20 cellular contexts compared by ENCODE assay signal in the genomic region with DNA sequence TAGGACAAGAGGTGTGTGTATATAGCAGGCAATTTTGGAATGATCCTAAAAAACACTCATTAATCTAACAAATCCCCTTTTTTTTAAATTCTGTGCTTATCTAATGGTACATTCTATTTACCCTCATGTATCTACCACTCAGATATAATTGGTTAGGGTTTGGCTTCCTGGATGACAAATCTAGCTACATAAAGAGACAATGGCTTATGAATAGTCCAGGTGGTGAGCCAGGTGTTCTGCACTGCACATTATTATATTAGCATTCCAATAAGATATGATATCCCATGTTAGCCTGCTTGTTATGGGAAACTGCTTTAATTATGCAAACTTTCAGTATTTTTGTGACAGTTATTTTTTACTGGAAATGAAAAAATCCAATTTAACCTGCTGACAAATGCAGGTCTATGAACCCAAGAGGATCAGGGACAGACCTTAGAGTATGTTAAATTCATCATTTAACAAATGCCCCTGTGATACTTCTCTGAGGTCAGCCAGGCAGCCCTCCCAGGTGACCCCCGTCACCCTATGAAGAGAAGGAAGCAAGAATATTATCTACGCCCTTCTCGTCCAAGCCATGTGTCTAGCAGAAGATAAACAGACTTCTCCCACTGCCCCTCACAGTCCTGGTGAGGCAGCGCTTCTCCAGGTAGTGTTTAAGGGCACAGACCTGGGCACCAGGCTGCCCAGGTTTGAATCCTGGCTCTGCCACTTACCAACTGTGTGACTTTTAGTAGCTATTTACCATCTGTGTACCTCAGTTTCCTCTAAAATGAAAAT.
DNase-seq lines count a peak whose midpoint lies in the region; FAIRE-seq and TF ChIP-seq lines count a peak whose summit lies in the region.
"Had no signal": no experiment of that assay in that cellular context is flagged by ENCODE, and none has a peak within 500 bp of the region (broad histone marks: within the 10 kb centered on the region; RNA-seq: fewer than 3 reads in every experiment).

No MANE protein-coding gene starts in this region.

- H2BK120ac ChIP-seq in H9 (ENCODE audit: low read depth, low read length, poor library complexity, severe bottlenecking) = no peak overlapping the region

- no CpG with 5 or more reads among the region's 4 CpGs for WGBS in H9 (ENCODE audit: extremely low coverage, insufficient read length, low lambda C conversion rate)
- WGBS in esophagus muscularis mucosa = 90% methylated on average over 4 of the region's 4 CpGs

- H2AFZ ChIP-seq in H9 (ENCODE audit: low read length) = no peak overlapping the region

- H3K14ac ChIP-seq in H9 (ENCODE audit: insufficient read depth, low read length) = no peak overlapping the region

- no peak overlapping the region for H3K18ac ChIP-seq in H9 (ENCODE audit: insufficient read length, low read depth, low read length)

- H3K27ac Mint-ChIP-seq in H9 = peak overlapping the region in 1 of 3 experiments; percentile 85; a peak in 2 of 7 replicates
- H3K27ac Mint-ChIP-seq: activated CD4-positive, alpha-beta T cell treated with anti-CD3 and anti-CD28 coated beads, Interleukin-2, amount 10 ng/mL, durations not matched to agents 7 days and 5 days; CD8-positive, alpha-beta T cell had no signal

- no peak for TF ChIP-seq CTCF in H9 (conservative IDR thresholded peaks at IDR 0.05)
- TF ChIP-seq CTCF in RWPE1 (conservative IDR thresholded peaks at IDR 0.05; ENCODE audit: low read depth) = no peak
- TF ChIP-seq CTCF in esophagus muscularis mucosa (IDR thresholded peaks at IDR 0.05) = no peak

- DNase-seq in COLO668 (lab: John Stamatoyannopoulos, UW; ENCODE audit: unreplicated experiment) (peak; percentile 47), H9 (peak; percentile 7), NCI-H2171 treated with DMSO at 0.1 percent for 48 hours (lab: John Stamatoyannopoulos, UW) (peak; percentile 79), cerebellar cortex (ENCODE audit: low spot score) (peak; percentile 55), RWPE1 (ENCODE audit: low spot score) (no peak), esophagus muscularis mucosa (ENCODE audit: extremely low spot score) (no peak), RPMI8226 (no peak), GM19239 (ENCODE audit: insufficient read length, low spot score) (no peak)
- DNase-seq: activated CD4-positive, alpha-beta T cell treated with anti-CD3 and anti-CD28 coated beads, Interleukin-2, amount 10 ng/mL, durations not matched to agents 7 days and 5 days; activated gamma-delta T cell; effector CD4-positive, alpha-beta T cell; Kasumi-1; NCI-H1092; NCI-H526; OCI-M1; upper lobe of left lung had no signal

- H3K4me1 Mint-ChIP-seq in H9 = peaks cover 7 to 11% of the 10 kb centered on the region in 2 experiments
- H3K4me1 Mint-ChIP-seq: activated CD4-positive, alpha-beta T cell treated with anti-CD3 and anti-CD28 coated beads, Interleukin-2, amount 10 ng/mL, durations not matched to agents 7 days and 5 days had no signal

- no peak overlapping the region for H2BK12ac ChIP-seq in H9 (ENCODE audit: insufficient read length, low read depth, low read length)

- H3K27me3 ChIP-seq in H9 (ENCODE audit: insufficient read depth, low read length) (no peaks in the 10 kb centered on the region), esophagus muscularis mucosa (no peaks in the 10 kb centered on the region)
- H3K27me3 ChIP-seq: cardiac muscle cell, upper lobe of left lung had no signal

- H3K27ac ChIP-seq in H9 (ENCODE audit: insufficient read length, low read depth, low read length) (no peak overlapping the region), RWPE1 (no peak overlapping the region), esophagus muscularis mucosa (replicated peaks in 1 of 4) (no peak overlapping the region)
- H3K27ac ChIP-seq: upper lobe of left lung had no signal

- H3K4me3 ChIP-seq in esophagus muscularis mucosa = no peak overlapping the region
- H3K4me3 ChIP-seq: cardiac muscle cell, upper lobe of left lung had no signal

- no peak overlapping the region for H4K8ac ChIP-seq in H9 (replicated peaks; ENCODE audit: insufficient read length, low read depth, low read length)

- no peaks in the 10 kb centered on the region for H3K9me3 Mint-ChIP-seq in H9
- H3K9me3 Mint-ChIP-seq: activated CD4-positive, alpha-beta T cell treated with anti-CD3 and anti-CD28 coated beads, Interleukin-2, amount 10 ng/mL, durations not matched to agents 7 days and 5 days; CD8-positive, alpha-beta T cell had no signal

- no peak for TF ChIP-seq POLR2A in esophagus muscularis mucosa (IDR thresholded peaks at IDR 0.05; ENCODE audit: low read depth)

- CTCF ChIA-PET in RWPE1 (lab: Yijun Ruan, JAX) = no interaction called here

- no peak overlapping the region for H3K56ac ChIP-seq in H9 (ENCODE audit: insufficient read length, low read depth, low read length)

- H2AK5ac ChIP-seq in H9 (ENCODE audit: insufficient read length, low read length) = no peak overlapping the region

- POLR2A ChIA-PET in RWPE1 (lab: Yijun Ruan, JAX; ENCODE audit: low non-redundant PET) = no interaction called here

- no peaks in the 10 kb centered on the region for H3K79me2 ChIP-seq in H9 (ENCODE audit: insufficient read depth, low read length)

- H3K23me2 ChIP-seq in H9 (ENCODE audit: insufficient read length, low read depth, low read length, poor library complexity, severe bottlenecking) = no peaks in the 10 kb centered on the region

- no peak overlapping the region for H2BK5ac ChIP-seq in H9 (ENCODE audit: insufficient read length, low read length)

- no peak overlapping the region for H3K23ac ChIP-seq in H9 (ENCODE audit: insufficient read length, low read depth, low read length)

- no peak for FAIRE-seq in GM19239 (lab: Jason Lieb, UNC)
- FAIRE-seq: frontal cortex, HTR-8/SVneo had no signal

- no peak overlapping the region for H3K4ac ChIP-seq in H9 (ENCODE audit: low read depth, low read length)

- H4K91ac ChIP-seq in H9 (ENCODE audit: insufficient read length, low read depth, low read length) = no peak overlapping the region

- H4K5ac ChIP-seq in H9 (ENCODE audit: insufficient read length, low read depth, low read length) = no peak overlapping the region

- peaks cover 5% of the 10 kb centered on the region; the same call in 1 of the 2 replicates for H3K4me1 ChIP-seq in H9 (ENCODE audit: insufficient read depth, low read length)
- H3K4me1 ChIP-seq in esophagus muscularis mucosa = peaks cover 0 to 13% (median 5%) of the 10 kb centered on the region in 4 donors
- H3K4me1 ChIP-seq: upper lobe of left lung had no signal

- H2BK20ac ChIP-seq in H9 (ENCODE audit: low read depth, low read length, poor library complexity, severe bottlenecking) = no peak overlapping the region

- no peak overlapping the region for H3K4me3 Mint-ChIP-seq in H9
- H3K4me3 Mint-ChIP-seq: activated CD4-positive, alpha-beta T cell treated with anti-CD3 and anti-CD28 coated beads, Interleukin-2, amount 10 ng/mL, durations not matched to agents 7 days and 5 days; CD8-positive, alpha-beta T cell had no signal

- no peak overlapping the region for H3K9ac ChIP-seq in H9 (ENCODE audit: extremely low read depth, insufficient read length, low read length)

- no peak for TF ChIP-seq EP300 in esophagus muscularis mucosa (IDR thresholded peaks at IDR 0.05)

- H4K20me1 ChIP-seq in H9 (ENCODE audit: control insufficient read depth, insufficient read depth, insufficient read length) = no peaks in the 10 kb centered on the region

- no peaks in the 10 kb centered on the region for H3K79me1 ChIP-seq in H9 (ENCODE audit: insufficient read depth, low read depth, low read length, poor library complexity, severe bottlenecking)

- H2BK15ac ChIP-seq in H9 (ENCODE audit: low read depth, low read length) = no peak overlapping the region

- intact Hi-C loops in esophagus muscularis mucosa (cut with DNase I) = no loop called here

- no peak overlapping the region for H3T11ph ChIP-seq in H9 (ENCODE audit: low read length)

- H3K9me3 ChIP-seq in H9 (ENCODE audit: control insufficient read depth, low read depth, low read length) (no peaks in the 10 kb centered on the region), esophagus muscularis mucosa (no peaks in the 10 kb centered on the region)
- H3K9me3 ChIP-seq: upper lobe of left lung had no signal

- no peaks in the 10 kb centered on the region for H3K36me3 ChIP-seq in esophagus muscularis mucosa
- H3K36me3 ChIP-seq: upper lobe of left lung had no signal

- no peak overlapping the region for H3K4me2 ChIP-seq in H9 (ENCODE audit: insufficient read depth, insufficient read length, low read length)

- H3K36me3 Mint-ChIP-seq in H9 (ENCODE audit: insufficient read depth in 1 of 3, low read depth in 3 of 3) = peaks cover 41 to 81% (median 60%) of the 10 kb centered on the region in 3 experiments; a peak in 6 of 7 replicates

- H3K27me3 Mint-ChIP-seq in H9 (ENCODE audit: low read depth) = no peaks in the 10 kb centered on the region
- H3K27me3 Mint-ChIP-seq: activated CD4-positive, alpha-beta T cell treated with anti-CD3 and anti-CD28 coated beads, Interleukin-2, amount 10 ng/mL, durations not matched to agents 7 days and 5 days had no signal

Comparison
In these comparisons a context has a peak if more than half of its experiments do, and no peak if none do; other contexts are left out.
1. DNase-seq: peak in COLO668 (single experiment), H9 (single experiment), NCI-H2171 treated with DMSO at 0.1 percent for 48 hours (single experiment) and cerebellar cortex (single experiment); none in RWPE1 (single experiment), esophagus muscularis mucosa (single experiment), RPMI8226 (single experiment) and GM19239 (single experiment).